In genomic region chr15:85402195-85402921, GRCh38 we compare ENCODE assay signal across 11 cellular contexts. TPM values are rescaled to one million over a fixed set of nuclear protein-coding genes. Genes with fewer than 3 reads are reported as not detected.
DNase-seq lines count a peak whose midpoint lies in the region; ATAC-seq, FAIRE-seq and TF ChIP-seq lines count a peak whose summit lies in the region.
"Had no signal": no experiment of that assay in that cellular context is flagged by ENCODE, and none has a peak within 500 bp of the region (broad histone marks: within the 10 kb centered on the region; RNA-seq: fewer than 3 reads in every experiment).

No MANE protein-coding gene starts in this region.

- H3K4me3 Mint-ChIP-seq in GM23338 (no peak overlapping the region), memory B cell (peak overlapping the region; percentile 60)
- H3K4me3 Mint-ChIP-seq in CD8-positive, alpha-beta T cell: no peak overlapping the region

- no peak overlapping the region for H3K4me3 ChIP-seq in AG10803 (ENCODE audit: low read length)
- no peak overlapping the region for H3K4me3 ChIP-seq in GM23338
- no peak overlapping the region for H3K4me3 ChIP-seq in ascending aorta
- no peak overlapping the region for H3K4me3 ChIP-seq in CD8-positive, alpha-beta T cell (ENCODE audit: low read depth, low read length)
- H3K4me3 ChIP-seq: body of pancreas had no signal

- peaks cover 39% of the 10 kb centered on the region for H3K4me1 Mint-ChIP-seq in GM23338
- peaks cover 48% of the 10 kb centered on the region for H3K4me1 Mint-ChIP-seq in memory B cell
- H3K4me1 Mint-ChIP-seq in CD8-positive, alpha-beta T cell (ENCODE audit: low read depth): peaks cover 80% of the 10 kb centered on the region

- H3K36me3 Mint-ChIP-seq in GM23338 (ENCODE audit: low read depth): no peaks in the 10 kb centered on the region
- H3K36me3 Mint-ChIP-seq in memory B cell: peaks cover 5% of the 10 kb centered on the region
- no peaks in the 10 kb centered on the region for H3K36me3 Mint-ChIP-seq in CD8-positive, alpha-beta T cell

- no peak overlapping the region for H2AFZ ChIP-seq in GM23338

- H3K36me3 ChIP-seq in GM23338 (ENCODE audit: insufficient read depth): no peaks in the 10 kb centered on the region
- H3K36me3 ChIP-seq in ascending aorta: no peaks in the 10 kb centered on the region
- H3K36me3 ChIP-seq in CD8-positive, alpha-beta T cell (ENCODE audit: insufficient read depth, low read length): no peaks in the 10 kb centered on the region

- H3K27me3 Mint-ChIP-seq in GM23338 (ENCODE audit: insufficient read depth, low read depth, poor library complexity) (no peaks in the 10 kb centered on the region), memory B cell (no peaks in the 10 kb centered on the region)
- no peaks in the 10 kb centered on the region for H3K27me3 Mint-ChIP-seq in CD8-positive, alpha-beta T cell (ENCODE audit: low read depth)

- ATAC-seq in GM23338 (peak; percentile 49), memory B cell (ENCODE audit: low read depth) (no peak)
- ATAC-seq in CD8-positive, alpha-beta T cell: no peak
- ATAC-seq: body of pancreas had no signal

- H3K4me1 ChIP-seq in GM23338 (ENCODE audit: insufficient read depth) (peaks cover 27% of the 10 kb centered on the region), ascending aorta (peaks cover 8 to 56% of the 10 kb centered on the region in 2 donors)
- peaks cover 50% of the 10 kb centered on the region for H3K4me1 ChIP-seq in CD8-positive, alpha-beta T cell (ENCODE audit: insufficient read depth, low read length)

- intact Hi-C loops in ascending aorta (cut with DNase I): loop anchor here (2.0 kb wide), 1 partner anchor 44 kb away; no protein-coding TSS in a partner anchor
- intact Hi-C loops in CD8-positive, alpha-beta T cell (cut with DNase I, micrococcal nuclease): loop anchor here in 1 of 2 experiments (10.0 kb wide), 1 partner anchor 418 kb away; the partner anchor contains the start of gene PDE8A

- FAIRE-seq in RCC 7860 (lab: Jason Lieb, UNC): no peak

- H3K9me2 ChIP-seq in GM23338 (ENCODE audit: insufficient read depth): no peaks in the 10 kb centered on the region

- no peaks in the 10 kb centered on the region for H3K27me3 ChIP-seq in GM23338 (ENCODE audit: insufficient read depth)
- no peaks in the 10 kb centered on the region for H3K27me3 ChIP-seq in ascending aorta
- H3K27me3 ChIP-seq in CD8-positive, alpha-beta T cell (ENCODE audit: insufficient read depth, low read length): no peaks in the 10 kb centered on the region
- H3K27me3 ChIP-seq: body of pancreas had no signal

- H3F3A ChIP-seq in GM23338 (replicated peaks; ENCODE audit: low read depth): no peaks in the 10 kb centered on the region

- 0 out of 2 replicates have a peak overlapping the region, but pooled peaks have one; percentile 10 for H3K4me2 ChIP-seq in GM23338

- H3K9me3 Mint-ChIP-seq in GM23338 (no peaks in the 10 kb centered on the region), memory B cell (no peaks in the 10 kb centered on the region)
- H3K9me3 Mint-ChIP-seq in CD8-positive, alpha-beta T cell: no peaks in the 10 kb centered on the region

- H3K27ac ChIP-seq in GM23338 (ENCODE audit: low read depth) (peak overlapping the region; percentile 24; the same call in 1 of the 2 replicates), ascending aorta (peak overlapping the region; percentile 6 to 39)
- H3K27ac ChIP-seq in CD8-positive, alpha-beta T cell (ENCODE audit: low read depth, low read length): no peak overlapping the region
- H3K27ac ChIP-seq: body of pancreas had no signal

- peak; percentile 37 for DNase-seq in AG10803 (ENCODE audit: low read depth)
- no peak for DNase-seq in GM23338 (ENCODE audit: low spot score)
- DNase-seq in ascending aorta (ENCODE audit: low spot score in 2 of 2): no peak
- no peak for DNase-seq in memory B cell (ENCODE audit: low spot score in 2 of 2)
- no peak for DNase-seq in RCC 7860 (ENCODE audit: low spot score)
- no peak for DNase-seq in stimulated activated CD4-positive, alpha-beta T cell treated with anti-CD3 and anti-CD28 coated beads, Interleukin-4, amount 100 ng/mL, for 1 hour
- no peak for DNase-seq in CD8-positive, alpha-beta T cell
- DNase-seq in SIG-M5 treated with dmso at 0.1 percent for 504 hours (lab: John Stamatoyannopoulos, UW; ENCODE audit: unreplicated experiment): no peak
- DNase-seq: body of pancreas, DND-41, head of caudate nucleus had no signal

- peaks cover 98% of the 10 kb centered on the region for H3K79me2 ChIP-seq in GM23338 (replicated peaks; ENCODE audit: insufficient read depth)

- CTCF ChIA-PET in CD8-positive, alpha-beta T cell (lab: Charles Lee): interaction anchor here (0.6 to 3.8 kb wide), 5 partner anchors 11 to 106 kb away, joined by 3 to 16 read pairs (median 5); no protein-coding TSS in a partner anchor

- H3K9me3 ChIP-seq in ascending aorta: no peaks in the 10 kb centered on the region
- H3K9me3 ChIP-seq in CD8-positive, alpha-beta T cell (ENCODE audit: low read length): no peaks in the 10 kb centered on the region
- H3K9me3 ChIP-seq: body of pancreas had no signal

- POLR2A ChIA-PET in CD8-positive, alpha-beta T cell (lab: Charles Lee): interaction anchor here (0.8 to 2.1 kb wide), 2 partner anchors 10 to 84 kb away, joined by 3 to 13 read pairs; no protein-coding TSS in a partner anchor

- TF ChIP-seq CTCF in AG10803 (conservative IDR thresholded peaks at IDR 0.05; ENCODE audit: low read length) (no peak), GM23338 (conservative IDR thresholded peaks at IDR 0.05; ENCODE audit: low read depth in 2 of 2) (no peak), ascending aorta (IDR thresholded peaks at IDR 0.05) (no peak)
- no peak for TF ChIP-seq CTCF in CD8-positive, alpha-beta T cell (IDR thresholded peaks at IDR 0.05)

- H4K20me1 ChIP-seq in GM23338 (replicated peaks; ENCODE audit: insufficient read depth): peaks cover 34% of the 10 kb centered on the region; the same call in 1 of the 2 replicates

- H3K27ac Mint-ChIP-seq in GM23338 (no peak overlapping the region), memory B cell (peak overlapping the region; percentile 95)
- H3K27ac Mint-ChIP-seq in CD8-positive, alpha-beta T cell: no peak overlapping the region

TF ChIP-seq in GM23338, 12 proteins besides CTCF, POLR2A, EP300 and RAD21 (continues in another document):
- TF ChIP-seq ETS1 (IDR thresholded peaks at IDR 0.05): no peak

RNA-seq across cellular contexts. Expression of gene AKAP13, which starts 22.0 kb away (rescaled TPM):
- total RNA-seq in GM23338 (2014; rRNA removed; shearing (Covaris generic)): 49.4 and 60.7 TPM in 2 replicates
- 40.3 and 46.2 TPM in 2 replicates for polyA plus RNA-seq in GM23338 (2016; fragmentation: Nextera tagmentation; extraction: Ambion mirVana)
- total RNA-seq in ascending aorta: 74.3 TPM
- 100 to 1,000 TPM; 255 to 267 TPM for total RNA-seq in CD8-positive, alpha-beta T cell
